Comparison of ENCODE assay signal across 2 cellular contexts in the genomic region with DNA sequence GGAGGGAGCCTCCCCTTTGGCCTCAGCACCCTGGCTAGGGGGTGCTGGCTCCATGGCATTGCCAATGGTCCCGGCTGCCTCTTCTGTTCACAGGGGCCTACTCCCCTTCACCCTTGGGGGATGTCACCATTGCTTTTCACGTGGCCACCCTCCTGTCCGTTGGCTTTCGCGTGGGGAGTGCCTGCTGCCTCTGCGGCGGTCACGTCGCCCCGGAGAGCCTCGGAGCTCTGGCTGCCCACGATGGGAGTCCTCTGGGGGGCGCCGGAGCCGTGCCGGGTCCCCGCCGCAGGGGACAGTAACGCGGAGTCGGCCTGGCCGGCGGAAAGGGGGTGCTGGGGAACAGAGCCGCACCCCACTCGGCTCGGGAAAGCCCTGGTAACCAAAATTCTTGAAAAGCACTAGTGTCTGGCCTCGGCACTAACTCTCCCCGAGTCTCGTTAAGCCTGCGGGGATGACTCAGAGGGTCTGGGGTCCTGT.
A peak's percentile ranks its signal among the peaks of the same experiment; 100 is the strongest.
TF ChIP-seq lines count a peak whose summit lies in the region.

No MANE protein-coding gene starts in this region.

TF ChIP-seq in IMR-90, 13 proteins besides CTCF, POLR2A, EP300 and RAD21:
- TF ChIP-seq FOS (IDR thresholded peaks at IDR 0.05; ENCODE audit: low read depth, low read length) (no peak), BHLHE40 (IDR thresholded peaks at IDR 0.05; ENCODE audit: low read depth, low read length) (no peak), MXI1 (IDR thresholded peaks at IDR 0.05; ENCODE audit: borderline replicate concordance, low read depth, low read length) (no peak), USF2 (IDR thresholded peaks at IDR 0.05; ENCODE audit: low read depth, low read length) (no peak), RFX5 (IDR thresholded peaks at IDR 0.05; ENCODE audit: low read depth, low read length) (no peak), CEBPB (IDR thresholded peaks at IDR 0.05; ENCODE audit: low read depth, low read length) (no peak), NFE2L2 (IDR thresholded peaks at IDR 0.05; ENCODE audit: low read depth, low read length) (no peak), MAZ (IDR thresholded peaks at IDR 0.05; ENCODE audit: borderline replicate concordance, low read depth, low read length) (no peak), RCOR1 (IDR thresholded peaks at IDR 0.05; ENCODE audit: insufficient replicate concordance, low read length) (no peak), MAFK (IDR thresholded peaks at IDR 0.05; ENCODE audit: low read depth, low read length) (no peak), CHD1 (IDR thresholded peaks at IDR 0.05; ENCODE audit: low read depth, low read length) (no peak), SMC3 (IDR thresholded peaks at IDR 0.05; ENCODE audit: low read depth, low read length) (no peak)
- TF ChIP-seq, protein P1, sequence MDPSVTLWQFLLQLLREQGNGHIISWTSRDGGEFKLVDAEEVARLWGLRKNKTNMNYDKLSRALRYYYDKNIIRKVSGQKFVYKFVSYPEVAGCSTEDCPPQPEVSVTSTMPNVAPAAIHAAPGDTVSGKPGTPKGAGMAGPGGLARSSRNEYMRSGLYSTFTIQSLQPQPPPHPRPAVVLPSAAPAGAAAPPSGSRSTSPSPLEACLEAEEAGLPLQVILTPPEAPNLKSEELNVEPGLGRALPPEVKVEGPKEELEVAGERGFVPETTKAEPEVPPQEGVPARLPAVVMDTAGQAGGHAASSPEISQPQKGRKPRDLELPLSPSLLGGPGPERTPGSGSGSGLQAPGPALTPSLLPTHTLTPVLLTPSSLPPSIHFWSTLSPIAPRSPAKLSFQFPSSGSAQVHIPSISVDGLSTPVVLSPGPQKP (IDR thresholded peaks at IDR 0.05; ENCODE audit: borderline replicate concordance, low read depth, low read length) = no peak

TF ChIP-seq in H1, 55 proteins besides CTCF, POLR2A, EP300 and RAD21:
- TF ChIP-seq, protein P2, sequence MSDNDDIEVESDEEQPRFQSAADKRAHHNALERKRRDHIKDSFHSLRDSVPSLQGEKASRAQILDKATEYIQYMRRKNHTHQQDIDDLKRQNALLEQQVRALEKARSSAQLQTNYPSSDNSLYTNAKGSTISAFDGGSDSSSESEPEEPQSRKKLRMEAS (IDR thresholded peaks at IDR 0.05) = no peak
- no peak for TF ChIP-seq USF2 (IDR thresholded peaks at IDR 0.05; ENCODE audit: low read length)
- no peak for TF ChIP-seq TEAD4 (IDR thresholded peaks at IDR 0.05; ENCODE audit: low read depth, low read length)
- no peak for TF ChIP-seq ATF3 (IDR thresholded peaks at IDR 0.05; ENCODE audit: insufficient read depth, low read depth, low read length)
- TF ChIP-seq HDAC2 (IDR thresholded peaks at IDR 0.05; ENCODE audit: borderline replicate concordance in 1 of 2, low read depth in 2 of 2, low read length in 2 of 2) = peak in 1 of 2 experiments; percentile 81; a peak in 2 of 4 replicates
- peak; percentile 33; the same call in 1 of the 2 replicates for TF ChIP-seq JUND (IDR thresholded peaks at IDR 0.05; ENCODE audit: low read length)
- TF ChIP-seq GABPA (IDR thresholded peaks at IDR 0.05; ENCODE audit: borderline replicate concordance, insufficient read depth, low read length) = no peak
